In genomic region chr10:93148476-93148875, GRCh38 we compare ENCODE assay signal across 1 cellular context.
TF ChIP-seq lines count a peak whose summit lies in the region.

No MANE protein-coding gene starts in this region.

TF ChIP-seq in GM23338, 12 proteins besides CTCF, POLR2A, EP300 and RAD21:
- TF ChIP-seq ZNF462 (CRISPR knock-in tag; IDR thresholded peaks at IDR 0.05) (no peak), JUNB (IDR thresholded peaks at IDR 0.05; ENCODE audit: unreplicated experiment) (no peak), EZH2 (IDR thresholded peaks at IDR 0.05; ENCODE audit: low read depth, unreplicated experiment) (no peak), STAT1 (IDR thresholded peaks at IDR 0.05; ENCODE audit: unreplicated experiment) (no peak), ZNF114 (CRISPR knock-in tag; IDR thresholded peaks at IDR 0.05) (no peak), EZH2phosphoT487 (IDR thresholded peaks at IDR 0.05; ENCODE audit: unreplicated experiment) (no peak), CREB1 (CRISPR knock-in tag; IDR thresholded peaks at IDR 0.05; ENCODE audit: low read depth) (no peak)
- TF ChIP-seq, protein P1, sequence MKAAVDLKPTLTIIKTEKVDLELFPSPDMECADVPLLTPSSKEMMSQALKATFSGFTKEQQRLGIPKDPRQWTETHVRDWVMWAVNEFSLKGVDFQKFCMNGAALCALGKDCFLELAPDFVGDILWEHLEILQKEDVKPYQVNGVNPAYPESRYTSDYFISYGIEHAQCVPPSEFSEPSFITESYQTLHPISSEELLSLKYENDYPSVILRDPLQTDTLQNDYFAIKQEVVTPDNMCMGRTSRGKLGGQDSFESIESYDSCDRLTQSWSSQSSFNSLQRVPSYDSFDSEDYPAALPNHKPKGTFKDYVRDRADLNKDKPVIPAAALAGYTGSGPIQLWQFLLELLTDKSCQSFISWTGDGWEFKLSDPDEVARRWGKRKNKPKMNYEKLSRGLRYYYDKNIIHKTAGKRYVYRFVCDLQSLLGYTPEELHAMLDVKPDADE (IDR thresholded peaks at IDR 0.05): no peak
